ENCODE assay signal across 32 cellular contexts in the genomic region with DNA sequence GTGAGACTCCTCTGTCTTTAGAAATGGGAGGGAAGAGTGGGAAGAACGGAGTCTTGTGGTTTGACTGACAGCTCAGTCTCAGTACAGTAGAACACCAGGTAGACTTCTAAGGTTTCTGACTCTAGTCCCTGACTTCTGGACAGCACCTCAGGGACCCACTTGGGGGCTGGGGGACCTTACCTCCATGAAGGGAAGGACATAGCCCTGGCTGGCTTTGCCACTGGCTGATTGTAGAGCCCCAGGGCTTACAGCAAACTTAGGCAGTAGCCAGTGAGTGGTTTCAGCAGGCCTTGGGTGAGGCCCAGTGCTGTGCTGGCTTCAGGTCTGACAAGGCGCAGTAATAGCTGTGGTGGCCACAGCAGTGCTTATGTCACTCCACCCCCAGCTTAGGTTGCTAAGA.
"Had no signal": no experiment of that assay in that cellular context is flagged by ENCODE, and none has a peak within 500 bp of the region (broad histone marks: within the 10 kb centered on the region; RNA-seq: fewer than 3 reads in every experiment).

No MANE protein-coding gene starts in this region.

- ATAC-seq: activated CD4-positive, alpha-beta T cell treated with anti-CD3 and anti-CD28 coated beads for 36 hours; activated CD8-positive, alpha-beta memory T cell treated with anti-CD3 and anti-CD28 coated beads, Interleukin-2, amount 10 ng/mL, durations not matched to agents 7 days and 5 days; activated CD8-positive, alpha-beta T cell treated with anti-CD3 and anti-CD28 coated beads, Interleukin-2, amount 10 ng/mL, durations not matched to agents 7 days and 5 days; activated naive CD8-positive, alpha-beta T cell treated with anti-CD3 and anti-CD28 coated beads, Interleukin-2, amount 50 U/mL, for 24 hours; esophagus mucosa had no signal

- H3K4me1 Mint-ChIP-seq: activated CD4-positive, alpha-beta T cell treated with anti-CD3 and anti-CD28 coated beads for 36 hours; activated CD4-positive, alpha-beta T cell treated with anti-CD3 and anti-CD28 coated beads, Interleukin-2, amount 10 ng/mL, durations not matched to agents 24 days and 14 days; activated CD8-positive, alpha-beta memory T cell treated with anti-CD3 and anti-CD28 coated beads, Interleukin-2, amount 10 ng/mL, durations not matched to agents 7 days and 5 days; activated naive CD4-positive, alpha-beta T cell treated with anti-CD3 and anti-CD28 coated beads, Interleukin-2, amount 50 U/mL, for 24 hours; activated naive CD8-positive, alpha-beta T cell treated with anti-CD3 and anti-CD28 coated beads for 36 hours; activated naive CD8-positive, alpha-beta T cell treated with anti-CD3 and anti-CD28 coated beads, Interleukin-2, amount 50 U/mL, for 24 hours; brain; endodermal cell had no signal

- H3K9me3 ChIP-seq: adrenal gland, ascending aorta, breast epithelium, colonic mucosa had no signal

- H3K9me3 Mint-ChIP-seq: activated CD4-positive, alpha-beta memory T cell treated with anti-CD3 and anti-CD28 coated beads for 36 hours; activated CD4-positive, alpha-beta T cell treated with anti-CD3 and anti-CD28 coated beads, Interleukin-2, amount 10 ng/mL, durations not matched to agents 24 days and 14 days; activated naive CD4-positive, alpha-beta T cell treated with anti-CD3 and anti-CD28 coated beads for 36 hours; activated naive CD8-positive, alpha-beta T cell treated with anti-CD3 and anti-CD28 coated beads for 36 hours; activated naive CD8-positive, alpha-beta T cell treated with anti-CD3 and anti-CD28 coated beads, Interleukin-2, amount 50 U/mL, for 24 hours; activated T-helper 1 cell treated with anti-CD3 and anti-CD28 coated beads, Interleukin-12 subunit alpha, Interleukin-12 subunit beta, Interleukin-2, Interleukin-4 antibody, amounts not matched to agents 30 ng/mL and 10 ng/mL and 1 ng/mL, durations not matched to agents 14 hours and 24 hours and 36 hours; activated T-helper 2 cell treated with anti-CD3 and anti-CD28 coated beads, Interferon-gamma antibody, Interleukin-2, Interleukin-4, amounts not matched to agents 10 μg/mL and 5 μg/mL and 100 μg/mL, durations not matched to agents 14 hours and 24 hours and 36 hours had no signal

- H3K27me3 Mint-ChIP-seq: activated CD4-positive, alpha-beta memory T cell treated with anti-CD3 and anti-CD28 coated beads for 36 hours; activated CD4-positive, alpha-beta T cell treated with anti-CD3 and anti-CD28 coated beads for 36 hours; activated CD4-positive, alpha-beta T cell treated with anti-CD3 and anti-CD28 coated beads, Interleukin-2, amount 10 ng/mL, durations not matched to agents 24 days and 14 days; activated CD8-positive, alpha-beta memory T cell treated with anti-CD3 and anti-CD28 coated beads, Interleukin-2, amount 10 ng/mL, durations not matched to agents 7 days and 5 days; activated naive CD4-positive, alpha-beta T cell treated with anti-CD3 and anti-CD28 coated beads, Interleukin-2, amount 50 U/mL, for 24 hours; activated naive CD8-positive, alpha-beta T cell treated with anti-CD3 and anti-CD28 coated beads for 36 hours; activated naive CD8-positive, alpha-beta T cell treated with anti-CD3 and anti-CD28 coated beads, Interleukin-2, amount 50 U/mL, for 24 hours; brain had no signal

- H3K4me3 Mint-ChIP-seq: activated CD4-positive, alpha-beta memory T cell treated with anti-CD3 and anti-CD28 coated beads for 36 hours; activated CD4-positive, alpha-beta T cell treated with anti-CD3 and anti-CD28 coated beads for 36 hours; activated CD4-positive, alpha-beta T cell treated with anti-CD3 and anti-CD28 coated beads, Interleukin-2, amount 10 ng/mL, durations not matched to agents 24 days and 14 days; activated CD8-positive, alpha-beta memory T cell treated with anti-CD3 and anti-CD28 coated beads, Interleukin-2, amount 10 ng/mL, durations not matched to agents 7 days and 5 days; activated CD8-positive, alpha-beta T cell treated with anti-CD3 and anti-CD28 coated beads, Interleukin-2, amount 10 ng/mL, durations not matched to agents 7 days and 5 days; activated naive CD4-positive, alpha-beta T cell treated with anti-CD3 and anti-CD28 coated beads for 36 hours; activated naive CD4-positive, alpha-beta T cell treated with anti-CD3 and anti-CD28 coated beads, Interleukin-2, amount 50 U/mL, for 24 hours; activated naive CD8-positive, alpha-beta T cell treated with anti-CD3 and anti-CD28 coated beads for 36 hours; activated naive CD8-positive, alpha-beta T cell treated with anti-CD3 and anti-CD28 coated beads, Interleukin-2, amount 50 U/mL, for 24 hours; activated T-helper 1 cell treated with anti-CD3 and anti-CD28 coated beads, Interleukin-12 subunit alpha, Interleukin-12 subunit beta, Interleukin-2, Interleukin-4 antibody, amounts not matched to agents 30 ng/mL and 10 ng/mL and 1 ng/mL, durations not matched to agents 14 hours and 24 hours and 36 hours; brain; endodermal cell had no signal

- H3K4me3 ChIP-seq: adrenal gland, ascending aorta, breast epithelium, cardiac muscle cell, colonic mucosa had no signal

- H3K27ac ChIP-seq: adrenal gland, ascending aorta, breast epithelium, cardiac muscle cell, colonic mucosa had no signal

- FAIRE-seq: frontal cortex had no signal

- H3K36me3 Mint-ChIP-seq: activated CD4-positive, alpha-beta memory T cell treated with anti-CD3 and anti-CD28 coated beads for 36 hours; activated CD8-positive, alpha-beta memory T cell treated with anti-CD3 and anti-CD28 coated beads, Interleukin-2, amount 10 ng/mL, durations not matched to agents 7 days and 5 days; activated naive CD4-positive, alpha-beta T cell treated with anti-CD3 and anti-CD28 coated beads, Interleukin-2, amount 50 U/mL, for 24 hours; activated naive CD8-positive, alpha-beta T cell treated with anti-CD3 and anti-CD28 coated beads for 36 hours; brain had no signal

- H3K4me1 ChIP-seq: adrenal gland, ascending aorta, breast epithelium, colonic mucosa had no signal

- H3K36me3 ChIP-seq: adrenal gland, ascending aorta, breast epithelium, cardiac muscle cell, colonic mucosa had no signal

- DNase-seq: activated CD4-positive, alpha-beta memory T cell treated with anti-CD3 and anti-CD28 coated beads for 36 hours; activated CD4-positive, alpha-beta T cell treated with anti-CD3 and anti-CD28 coated beads for 36 hours; activated CD4-positive, alpha-beta T cell treated with anti-CD3 and anti-CD28 coated beads, Interleukin-2, amount 10 ng/mL, durations not matched to agents 24 days and 14 days; activated CD4-positive, CD25-positive, alpha-beta regulatory T cell; activated CD4-positive, CD25-positive, alpha-beta regulatory T cell treated with anti-CD3 and anti-CD28 coated beads, Interleukin-2, amount 50 U/mL, for 72 hours; activated CD8-positive, alpha-beta memory T cell treated with anti-CD3 and anti-CD28 coated beads, Interleukin-2, amount 10 ng/mL, durations not matched to agents 7 days and 5 days; activated CD8-positive, alpha-beta memory T cell treated with anti-CD3 and anti-CD28 coated beads, Interleukin-2, amount 50 U/mL, for 4 hours; activated CD8-positive, alpha-beta T cell treated with anti-CD3 and anti-CD28 coated beads, Interleukin-2, amount 10 ng/mL, durations not matched to agents 7 days and 5 days; activated effector memory CD4-positive, alpha-beta T cell treated with anti-CD3 and anti-CD28 coated beads, Interleukin-2, amount 50 U/mL, for 16 hours; activated naive CD4-positive, alpha-beta T cell treated with anti-CD3 and anti-CD28 coated beads for 36 hours; activated naive CD8-positive, alpha-beta T cell treated with anti-CD3 and anti-CD28 coated beads for 36 hours; activated naive CD8-positive, alpha-beta T cell treated with anti-CD3 and anti-CD28 coated beads, Interleukin-2, amount 50 U/mL, for 24 hours; activated T-cell treated with anti-CD3 and anti-CD28 coated beads, Interleukin-2, amount 50 U/mL, for 1 hour; activated T-cell treated with anti-CD3 and anti-CD28 coated beads, Interleukin-2, amount 50 U/mL, for 48 hours; adrenal gland; amygdala; central memory CD4-positive, alpha-beta T cell; cerebellar nuclear complex; colonic mucosa; effector CD8-positive, alpha-beta T cell; foreskin fibroblast; T-helper 2 cell had no signal

- H3K27ac Mint-ChIP-seq: activated CD4-positive, alpha-beta memory T cell treated with anti-CD3 and anti-CD28 coated beads for 36 hours; activated CD4-positive, alpha-beta T cell treated with anti-CD3 and anti-CD28 coated beads for 36 hours; activated CD4-positive, alpha-beta T cell treated with anti-CD3 and anti-CD28 coated beads, Interleukin-2, amount 10 ng/mL, durations not matched to agents 24 days and 14 days; activated CD8-positive, alpha-beta memory T cell treated with anti-CD3 and anti-CD28 coated beads, Interleukin-2, amount 10 ng/mL, durations not matched to agents 7 days and 5 days; activated CD8-positive, alpha-beta T cell treated with anti-CD3 and anti-CD28 coated beads, Interleukin-2, amount 10 ng/mL, durations not matched to agents 7 days and 5 days; activated naive CD4-positive, alpha-beta T cell treated with anti-CD3 and anti-CD28 coated beads for 36 hours; activated naive CD4-positive, alpha-beta T cell treated with anti-CD3 and anti-CD28 coated beads, Interleukin-2, amount 50 U/mL, for 24 hours; activated naive CD8-positive, alpha-beta T cell treated with anti-CD3 and anti-CD28 coated beads for 36 hours; activated naive CD8-positive, alpha-beta T cell treated with anti-CD3 and anti-CD28 coated beads, Interleukin-2, amount 50 U/mL, for 24 hours; activated T-helper 1 cell treated with anti-CD3 and anti-CD28 coated beads, Interleukin-12 subunit alpha, Interleukin-12 subunit beta, Interleukin-2, Interleukin-4 antibody, amounts not matched to agents 30 ng/mL and 10 ng/mL and 1 ng/mL, durations not matched to agents 14 hours and 24 hours and 36 hours; activated T-helper 2 cell treated with anti-CD3 and anti-CD28 coated beads, Interferon-gamma antibody, Interleukin-2, Interleukin-4, amounts not matched to agents 10 μg/mL and 5 μg/mL and 100 μg/mL, durations not matched to agents 14 hours and 24 hours and 36 hours; brain; endodermal cell had no signal

- H3K27me3 ChIP-seq: adrenal gland, ascending aorta, breast epithelium, cardiac muscle cell, colonic mucosa had no signal
